29 cellular contexts compared by ENCODE assay signal in genomic region chr16:55346475-55346874, GRCh38. TPM values are rescaled to one million over a fixed set of nuclear protein-coding genes. Genes with fewer than 3 reads are reported as not detected.
"Had no signal": no experiment of that assay in that cellular context is flagged by ENCODE, and none has a peak within 500 bp of the region (broad histone marks: within the 10 kb centered on the region; RNA-seq: fewer than 3 reads in every experiment).

No MANE protein-coding gene starts in this region.

- H3K27ac ChIP-seq: stomach, suprapubic skin, testis, thoracic aorta, thyroid gland, tibial artery, tibial nerve, transverse colon, upper lobe of left lung, upper lobe of right lung, uterus, vagina had no signal

- H3K4me1 ChIP-seq: stomach, suprapubic skin, testis, tibial artery, tibial nerve, transverse colon, upper lobe of left lung, upper lobe of right lung, uterus, vagina had no signal

- ATAC-seq: stimulated activated effector memory CD8-positive, alpha-beta T cell treated with anti-CD3 and anti-CD28 coated beads, Interleukin-12 subunit alpha, Interleukin-12 subunit beta, amount 100 ng/mL, for 72 hours; stimulated activated memory B cell treated with anti-CD40 and anti-IgM and Interleukin-4, amounts not matched to agents 10 μg/mL and 1 μg/mL and 100 μg/mL, for 72 hours; stimulated activated naive B cell treated with anti-CD40 and anti-IgM and Interleukin-4, amounts not matched to agents 10 μg/mL and 1 μg/mL and 100 μg/mL, for 72 hours; stimulated activated naive CD8-positive, alpha-beta T cell treated with anti-CD3 and anti-CD28 coated beads, Interleukin-15, amount 100 ng/mL, for 72 hours; stimulated activated naive CD8-positive, alpha-beta T cell treated with anti-CD3 and anti-CD28 coated beads, Interleukin-15, Interleukin-2, amounts not matched to agents 100 U/mL and 50 U/mL, for 24 hours; upper lobe of right lung had no signal

- H3K36me3 ChIP-seq: stomach, suprapubic skin, thoracic aorta, thyroid gland, tibial artery, tibial nerve, transverse colon, upper lobe of left lung, upper lobe of right lung, uterus, vagina had no signal

- H3K4me3 ChIP-seq: stomach, suprapubic skin, testis, thoracic aorta, thyroid gland, tibial artery, tibial nerve, transverse colon, upper lobe of left lung, upper lobe of right lung, uterus, vagina had no signal

- H3K9me3 ChIP-seq: suprapubic skin, testis, thoracic aorta, thyroid gland, tibial artery, transverse colon, upper lobe of left lung, upper lobe of right lung, uterus, vagina had no signal

- H3K27me3 ChIP-seq: testis, thyroid gland, tibial nerve, transverse colon, upper lobe of left lung, upper lobe of right lung, uterus, vagina had no signal

- DNase-seq: stimulated activated CD4-positive, alpha-beta T cell treated with anti-CD3 and anti-CD28 coated beads, Interleukin-2, amount 100 ng/mL, for 48 hours; stimulated activated CD4-positive, alpha-beta T cell treated with anti-CD3 and anti-CD28 coated beads, Interleukin-4, amount 100 ng/mL, for 1 hour; stimulated activated CD4-positive, alpha-beta T cell treated with anti-CD3 and anti-CD28 coated beads, Interleukin-4, amount 100 ng/mL, for 24 hours; stimulated activated CD4-positive, alpha-beta T cell treated with anti-CD3 and anti-CD28 coated beads, Interleukin-4, amount 100 ng/mL, for 4 hours; stimulated activated CD8-positive, alpha-beta memory T cell treated with anti-CD3 and anti-CD28 coated beads, Interleukin-4, amount 100 ng/mL, for 48 hours; stimulated activated naive B cell treated with anti-CD40 and anti-IgM and Interleukin-4, amounts not matched to agents 10 μg/mL and 1 μg/mL and 100 μg/mL, for 72 hours; stimulated activated naive CD4-positive, alpha-beta T cell; stimulated activated naive CD4-positive, alpha-beta T cell treated with Interleukin-2 at 50 U/mL for 16 hours; stimulated activated naive CD8-positive, alpha-beta T cell treated with anti-CD3 and anti-CD28 coated beads, Interleukin-15, amount 100 ng/mL, for 72 hours; stimulated activated naive CD8-positive, alpha-beta T cell treated with anti-CD3 and anti-CD28 coated beads, Interleukin-15, Interleukin-2, amounts not matched to agents 100 U/mL and 50 U/mL, for 24 hours; stomach; substantia nigra; testis; thyroid gland; tibial artery; transverse colon; trophoblast cell; upper lobe of left lung; upper lobe of right lung; uterus had no signal

RNA-seq across cellular contexts. Expression of gene IRX6, which starts 22.5 kb away (rescaled TPM):
- total RNA-seq: stomach, temporal lobe, thoracic aorta, ureter, urinary bladder had no signal
